In genomic region chr5:158725223-158725825, GRCh38 we compare ENCODE assay signal across 14 cellular contexts.
A peak's percentile ranks its signal among the peaks of the same experiment; 100 is the strongest.
DNase-seq lines count a peak whose midpoint lies in the region; ATAC-seq and TF ChIP-seq lines count a peak whose summit lies in the region.
"Had no signal": no experiment of that assay in that cellular context is flagged by ENCODE, and none has a peak within 500 bp of the region (broad histone marks: within the 10 kb centered on the region; RNA-seq: fewer than 3 reads in every experiment).

No MANE protein-coding gene starts in this region.

- TF ChIP-seq CTCF in AG04449 (IDR thresholded peaks at IDR 0.05; ENCODE audit: insufficient read depth, low read length, missing control alignments) (no peak), HCT116 (IDR thresholded peaks at IDR 0.05 in 2 of 3, conservative IDR thresholded peaks at IDR 0.05 in 1 of 3; ENCODE audit: borderline replicate concordance in 1 of 3, insufficient read depth in 1 of 3, low read depth in 2 of 3, low read length in 2 of 3) (0 out of 6 replicates have a peak, but pooled peaks of 1 of the 3 experiments have one; percentile 15), fibroblast of villous mesenchyme (IDR thresholded peaks at IDR 0.05; ENCODE audit: insufficient read depth, low read depth, low read length) (no peak)

- H3K4me3 ChIP-seq in AG04449 (ENCODE audit: low read depth, low read length) (no peak overlapping the region), HCT116 (replicated peaks in 1 of 2; ENCODE audit: low read depth in 1 of 2, low read length in 2 of 2) (no peak overlapping the region), fibroblast of villous mesenchyme (ENCODE audit: low read depth, low read length) (no peak overlapping the region)
- H3K4me3 ChIP-seq: heart left ventricle, vagina had no signal

- intact Hi-C loops in HCT116 (cut with micrococcal nuclease) (no loop called here), head of caudate nucleus (cut with DNase I) (no loop called here)

- no peaks in the 10 kb centered on the region for H3K4me1 ChIP-seq in HCT116 (ENCODE audit: control insufficient read depth in 1 of 2, insufficient read depth in 2 of 2, low read length in 2 of 2)

- TF ChIP-seq RAD21 in HCT116 (IDR thresholded peaks at IDR 0.05; ENCODE audit: low read depth), result 0 out of 2 replicates have a peak, but pooled peaks have one; percentile 8

- no peak overlapping the region for H3K9ac ChIP-seq in HCT116 (ENCODE audit: low read length)

- no peak overlapping the region for H3K4me2 ChIP-seq in HCT116 (ENCODE audit: low read length)

- DNase-seq in AG04449 (ENCODE audit: low read depth, low spot score) (peak; percentile 19), HCT116 (ENCODE audit: low read depth, low spot score) (no peak), NOMO-1 treated with dmso at 0.1 percent for 144 hours (lab: John Stamatoyannopoulos, UW; ENCODE audit: unreplicated experiment) (peak; percentile 27), fibroblast of villous mesenchyme (ENCODE audit: low read depth) (peak; percentile 55), NK-92 (lab: John Stamatoyannopoulos, UW; ENCODE audit: unreplicated experiment) (no peak), head of caudate nucleus (no peak)
- DNase-seq: activated T-cell treated with anti-CD3 and anti-CD28 coated beads, Interleukin-2, amount 50 U/mL, for 1 hour; amniotic stem cell; heart left ventricle; left ventricle myocardium superior; NCI-H2029 treated with DMSO at 0.1 percent for 48 hours had no signal

- no TSS peak for BruUV-seq in HCT116 (replicated peaks; lab: Mats Ljungman, UMichigan)

- no peaks in the 10 kb centered on the region for H3K9me3 ChIP-seq in HCT116 (ENCODE audit: control insufficient read depth in 1 of 2, insufficient read depth in 1 of 2, low read depth in 1 of 2, low read length in 2 of 2)
- H3K9me3 ChIP-seq: heart left ventricle, vagina had no signal

- peaks cover 28% of the 10 kb centered on the region for H3K27me3 ChIP-seq in HCT116 (ENCODE audit: insufficient read depth, low read length)
- H3K27me3 ChIP-seq: heart left ventricle, vagina had no signal

- ATAC-seq in HCT116, result no peak
- no peak for ATAC-seq in GM18505 (IDR thresholded peaks at IDR 0.05; ENCODE audit: unreplicated experiment)
- no peak for ATAC-seq in HG02981 (IDR thresholded peaks at IDR 0.05; ENCODE audit: unreplicated experiment)
- ATAC-seq: heart left ventricle, left ventricle myocardium superior had no signal

- CTCF ChIA-PET in AG04449 (lab: Yijun Ruan, JAX) (interaction anchor here (1.5 to 1.6 kb wide), 3 partner anchors 13 to 31 kb away, joined by 4 to 6 read pairs (median 4); no protein-coding TSS in a partner anchor), HCT116 (lab: Charles Lee) (no interaction called here)

- POLR2A ChIA-PET in AG04449 (lab: Yijun Ruan, JAX) (no interaction called here), HCT116 (lab: Charles Lee) (no interaction called here)

- TF ChIP-seq POLR2A in HCT116 (IDR thresholded peaks at IDR 0.05; ENCODE audit: borderline replicate concordance, extremely low read depth, insufficient read depth, insufficient read length) (no peak), GM18505 (IDR thresholded peaks at IDR 0.05; ENCODE audit: borderline replicate concordance, extremely low read depth, insufficient read depth, insufficient read length) (no peak)

- RAD21 ChIA-PET in HCT116 (lab: Charles Lee; ENCODE audit: low non-redundant PET in 1 of 2, low total read pairs in 2 of 2, uncharacterized antibody in 2 of 2, unreplicated experiment in 2 of 2), result no interaction called here

- no peak overlapping the region for H3K27ac ChIP-seq in HCT116 (ENCODE audit: low read depth, low read length)
- H3K27ac ChIP-seq: vagina had no signal

- no peaks in the 10 kb centered on the region for H4K20me1 ChIP-seq in HCT116 (ENCODE audit: insufficient read depth)

- H2AFZ ChIP-seq in HCT116 (ENCODE audit: low read depth, low read length, poor library complexity, severe bottlenecking), result no peak overlapping the region

- H3K36me3 ChIP-seq in HCT116 (ENCODE audit: control insufficient read depth in 1 of 2, insufficient read depth in 2 of 2, low read length in 2 of 2), result no peaks in the 10 kb centered on the region

- no peaks in the 10 kb centered on the region for H3K9me2 ChIP-seq in HCT116 (ENCODE audit: insufficient read depth)

- H3K79me2 ChIP-seq in HCT116 (ENCODE audit: insufficient read depth, low read length), result no peaks in the 10 kb centered on the region

TF ChIP-seq in HCT116, 20 proteins besides CTCF, POLR2A, EP300 and RAD21:
- TF ChIP-seq POLR2AphosphoS5 (IDR thresholded peaks at IDR 0.05; ENCODE audit: low read depth, low read length) (no peak), ZBTB33 (IDR thresholded peaks at IDR 0.05; ENCODE audit: extremely low read depth, insufficient replicate concordance, low read length) (no peak), YY1 (IDR thresholded peaks at IDR 0.05; ENCODE audit: extremely low read depth, insufficient replicate concordance, low read depth, low read length) (no peak), SRF (IDR thresholded peaks at IDR 0.05; ENCODE audit: low read depth) (no peak), EGR1 (IDR thresholded peaks at IDR 0.05; ENCODE audit: low read depth) (no peak), SP1 (IDR thresholded peaks at IDR 0.05; ENCODE audit: low read depth) (no peak), ELF1 (IDR thresholded peaks at IDR 0.05; ENCODE audit: borderline replicate concordance, low read depth) (no peak), FOSL1 (IDR thresholded peaks at IDR 0.05; ENCODE audit: low read depth) (no peak), ZNF274 (IDR thresholded peaks at IDR 0.05; ENCODE audit: low read depth, low read length) (no peak), TCF7L2 (IDR thresholded peaks at IDR 0.05; ENCODE audit: borderline replicate concordance, extremely low read depth, insufficient read depth, insufficient read length) (no peak)

Comparison
In these comparisons a context has a peak if more than half of its experiments do, and no peak if none do; other contexts are left out.
1. DNase-seq: peak in AG04449 (single experiment), NOMO-1 treated with dmso at 0.1 percent for 144 hours (single experiment) and fibroblast of villous mesenchyme (single experiment); none in HCT116 (single experiment), NK-92 (single experiment) and head of caudate nucleus (0 of 42).